In the genomic region with DNA sequence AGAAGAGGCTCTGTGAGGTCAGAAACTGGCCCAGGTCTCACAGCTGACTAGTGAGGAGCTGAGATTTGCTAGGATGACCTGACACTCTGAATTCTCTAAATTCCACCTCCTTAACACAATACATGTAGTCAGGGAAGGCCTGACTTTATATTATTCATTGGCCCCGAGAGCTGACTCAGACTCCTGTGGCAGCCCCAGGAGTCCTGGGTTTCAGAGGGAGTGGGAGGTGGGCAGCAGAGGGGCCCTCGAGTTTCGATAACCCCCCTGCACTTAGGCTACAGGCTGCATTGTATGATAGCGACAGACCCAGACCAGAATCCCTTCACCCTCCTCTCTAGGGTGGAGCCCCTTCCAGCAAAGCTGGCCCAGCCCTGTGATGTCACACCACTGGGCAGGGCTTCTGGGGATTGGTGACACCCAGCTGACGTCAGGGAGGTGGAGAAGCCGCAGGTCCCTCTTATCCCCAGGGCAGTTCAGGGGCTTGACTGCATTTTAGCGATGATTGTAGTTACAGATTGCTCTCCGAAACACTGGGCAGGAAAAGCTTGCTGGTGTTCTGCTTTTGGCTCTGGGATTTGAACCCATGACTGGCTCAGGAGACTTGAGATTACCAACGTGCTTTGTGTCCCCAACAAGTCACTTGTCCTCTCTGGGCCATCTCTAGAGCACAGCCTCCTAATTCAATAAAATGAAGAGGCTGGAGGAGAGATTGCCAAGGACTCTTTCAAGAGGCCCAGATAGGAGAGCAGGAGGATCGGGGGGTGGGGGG, we compare ENCODE assay signal across 1 cellular context.
TF ChIP-seq lines count a peak whose summit lies in the region.

No MANE protein-coding gene starts in this region.

TF ChIP-seq in HEK293, 187 proteins besides CTCF, POLR2A, EP300 and RAD21 (continued from another document):
- TF ChIP-seq, protein P1, sequence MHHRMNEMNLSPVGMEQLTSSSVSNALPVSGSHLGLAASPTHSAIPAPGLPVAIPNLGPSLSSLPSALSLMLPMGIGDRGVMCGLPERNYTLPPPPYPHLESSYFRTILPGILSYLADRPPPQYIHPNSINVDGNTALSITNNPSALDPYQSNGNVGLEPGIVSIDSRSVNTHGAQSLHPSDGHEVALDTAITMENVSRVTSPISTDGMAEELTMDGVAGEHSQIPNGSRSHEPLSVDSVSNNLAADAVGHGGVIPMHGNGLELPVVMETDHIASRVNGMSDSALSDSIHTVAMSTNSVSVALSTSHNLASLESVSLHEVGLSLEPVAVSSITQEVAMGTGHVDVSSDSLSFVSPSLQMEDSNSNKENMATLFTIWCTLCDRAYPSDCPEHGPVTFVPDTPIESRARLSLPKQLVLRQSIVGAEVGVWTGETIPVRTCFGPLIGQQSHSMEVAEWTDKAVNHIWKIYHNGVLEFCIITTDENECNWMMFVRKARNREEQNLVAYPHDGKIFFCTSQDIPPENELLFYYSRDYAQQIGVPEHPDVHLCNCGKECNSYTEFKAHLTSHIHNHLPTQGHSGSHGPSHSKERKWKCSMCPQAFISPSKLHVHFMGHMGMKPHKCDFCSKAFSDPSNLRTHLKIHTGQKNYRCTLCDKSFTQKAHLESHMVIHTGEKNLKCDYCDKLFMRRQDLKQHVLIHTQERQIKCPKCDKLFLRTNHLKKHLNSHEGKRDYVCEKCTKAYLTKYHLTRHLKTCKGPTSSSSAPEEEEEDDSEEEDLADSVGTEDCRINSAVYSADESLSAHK (tag by site-specific recombination; IDR thresholded peaks at IDR 0.05) = no peak
- no peak for TF ChIP-seq ZNF626 (tag by site-specific recombination; IDR thresholded peaks at IDR 0.05)
